In genomic region chr2:238897911-238898311, GRCh38 we compare ENCODE assay signal across 20 cellular contexts. TPM values are rescaled to one million over a fixed set of nuclear protein-coding genes. Genes with fewer than 3 reads are reported as not detected.
"Had no signal": no experiment of that assay in that cellular context is flagged by ENCODE, and none has a peak within 500 bp of the region (broad histone marks: within the 10 kb centered on the region; RNA-seq: fewer than 3 reads in every experiment).

No MANE protein-coding gene starts in this region.

- DNase-seq: activated CD4-positive, alpha-beta T cell treated with anti-CD3 and anti-CD28 coated beads for 48 hours; activated CD8-positive, alpha-beta T cell treated with anti-CD3 and anti-CD28 coated beads for 36 hours; activated naive CD8-positive, alpha-beta T cell treated with anti-CD3 and anti-CD28 coated beads, Interleukin-2, amount 10 ng/mL, durations not matched to agents 7 days and 5 days; activated T-cell treated with anti-CD3 and anti-CD28 coated beads, Interleukin-2, amount 50 U/mL, for 48 hours; brain microvascular endothelial cell; cortex of kidney; effector CD4-positive, alpha-beta T cell; foreskin melanocyte; immature natural killer cell; naive B cell; pancreas; SJCRH30; T-helper 17 cell had no signal

- FAIRE-seq: endothelial cell of umbilical vein, pancreas had no signal

- H3K4me2 ChIP-seq: neural progenitor cell had no signal

- H3K4me1 Mint-ChIP-seq: activated naive CD8-positive, alpha-beta T cell treated with anti-CD3 and anti-CD28 coated beads, Interleukin-2, amount 10 ng/mL, durations not matched to agents 7 days and 5 days; central memory CD8-positive, alpha-beta T cell; immature natural killer cell; naive B cell had no signal

- H3K4me3 ChIP-seq: heart left ventricle, neural progenitor cell, pancreas, SJCRH30, thoracic aorta had no signal

- H3K9me3 ChIP-seq: heart left ventricle, pancreas, SJCRH30, thoracic aorta had no signal

- H3K9me3 Mint-ChIP-seq: activated CD8-positive, alpha-beta T cell treated with anti-CD3 and anti-CD28 coated beads for 36 hours; activated naive CD8-positive, alpha-beta T cell treated with anti-CD3 and anti-CD28 coated beads, Interleukin-2, amount 10 ng/mL, durations not matched to agents 7 days and 5 days; central memory CD8-positive, alpha-beta T cell; immature natural killer cell; neural progenitor cell; stimulated activated naive CD8-positive, alpha-beta T cell treated with anti-CD3 and anti-CD28 coated beads, Interleukin-15, Interleukin-2, amounts not matched to agents 100 ng/mL and 50 ng/mL, for 24 hours; WTC11 had no signal

- H2AFZ ChIP-seq: neural progenitor cell had no signal

- H3K27me3 ChIP-seq: brain microvascular endothelial cell, neural progenitor cell, pancreas had no signal

- H3K36me3 ChIP-seq: brain microvascular endothelial cell, heart left ventricle, neural progenitor cell, pancreas, SJCRH30, thoracic aorta had no signal

- H3K27ac ChIP-seq: brain microvascular endothelial cell, neural progenitor cell, pancreas, SJCRH30, thoracic aorta had no signal

- H3K27ac Mint-ChIP-seq: activated CD8-positive, alpha-beta T cell treated with anti-CD3 and anti-CD28 coated beads for 36 hours; activated naive CD8-positive, alpha-beta T cell treated with anti-CD3 and anti-CD28 coated beads, Interleukin-2, amount 10 ng/mL, durations not matched to agents 7 days and 5 days; immature natural killer cell; naive B cell; neural progenitor cell; stimulated activated naive CD8-positive, alpha-beta T cell treated with anti-CD3 and anti-CD28 coated beads, Interleukin-15, Interleukin-2, amounts not matched to agents 100 ng/mL and 50 ng/mL, for 24 hours; T-helper 17 cell; WTC11 had no signal

- H3K4me3 Mint-ChIP-seq: activated CD8-positive, alpha-beta T cell treated with anti-CD3 and anti-CD28 coated beads for 36 hours; activated naive CD8-positive, alpha-beta T cell treated with anti-CD3 and anti-CD28 coated beads, Interleukin-2, amount 10 ng/mL, durations not matched to agents 7 days and 5 days; central memory CD8-positive, alpha-beta T cell; immature natural killer cell; naive B cell; neural progenitor cell; stimulated activated naive CD8-positive, alpha-beta T cell treated with anti-CD3 and anti-CD28 coated beads, Interleukin-15, Interleukin-2, amounts not matched to agents 100 ng/mL and 50 ng/mL, for 24 hours; T-helper 17 cell; WTC11 had no signal

- H3K9ac ChIP-seq: neural progenitor cell had no signal

- H3K4me1 ChIP-seq: pancreas, SJCRH30 had no signal

- H3K36me3 Mint-ChIP-seq: activated naive CD8-positive, alpha-beta T cell treated with anti-CD3 and anti-CD28 coated beads, Interleukin-2, amount 10 ng/mL, durations not matched to agents 7 days and 5 days; immature natural killer cell; naive B cell; neural progenitor cell; WTC11 had no signal

- ATAC-seq: activated CD8-positive, alpha-beta T cell treated with anti-CD3 and anti-CD28 coated beads for 36 hours; T-helper 17 cell; WTC11 had no signal

RNA-seq across cellular contexts. Expression of gene TWIST2, which starts 50.0 kb away (rescaled TPM):
- total RNA-seq: activated CD8-positive, alpha-beta T cell treated with anti-CD3 and anti-CD28 coated beads for 36 hours; activated naive CD8-positive, alpha-beta T cell treated with anti-CD3 and anti-CD28 coated beads, Interleukin-2, amount 10 ng/mL, durations not matched to agents 7 days and 5 days; SJCRH30; T-helper 17 cell had no signal
